ENCODE assay signal across 1 cellular context in genomic region chr20:62929051-62929538, GRCh38.
TF ChIP-seq lines count a peak whose summit lies in the region.

No MANE protein-coding gene starts in this region.

TF ChIP-seq in HepG2, 621 proteins besides CTCF, POLR2A, EP300 and RAD21 (continued from another document and continues in another):
- TF ChIP-seq THAP9 (CRISPR knock-in tag; IDR thresholded peaks at IDR 0.05; ENCODE audit: borderline replicate concordance), result no peak
- TF ChIP-seq HDAC2 (CRISPR knock-in tag; IDR thresholded peaks at IDR 0.05), result no peak
- TF ChIP-seq PAX8 (CRISPR knock-in tag; IDR thresholded peaks at IDR 0.05; ENCODE audit: borderline replicate concordance), result no peak
- no peak for TF ChIP-seq HOXA5 (CRISPR knock-in tag; IDR thresholded peaks at IDR 0.05)
- no peak for TF ChIP-seq SOX13 (IDR thresholded peaks at IDR 0.05)
- peak in 1 of 2 experiments; percentile 15; a peak in 1 of 4 replicates for TF ChIP-seq SOX13 (CRISPR knock-in tag; conservative IDR thresholded peaks at IDR 0.05 in 1 of 2, IDR thresholded peaks at IDR 0.05 in 1 of 2)
- no peak for TF ChIP-seq CBX2 (IDR thresholded peaks at IDR 0.05; ENCODE audit: low read depth, low read length)
- no peak for TF ChIP-seq CBX2 (CRISPR knock-in tag; IDR thresholded peaks at IDR 0.05; ENCODE audit: low read depth)
- no peak for TF ChIP-seq FOXK2 (IDR thresholded peaks at IDR 0.05)
- TF ChIP-seq RARA (CRISPR knock-in tag; IDR thresholded peaks at IDR 0.05), result peak; percentile 55; the same call in 1 of the 2 replicates
- no peak for TF ChIP-seq HOXA9 (CRISPR knock-in tag; IDR thresholded peaks at IDR 0.05; ENCODE audit: borderline replicate concordance)
- TF ChIP-seq ZNF572 (CRISPR knock-in tag; IDR thresholded peaks at IDR 0.05), result no peak
- TF ChIP-seq DMTF1 (CRISPR knock-in tag; IDR thresholded peaks at IDR 0.05), result no peak
- no peak for TF ChIP-seq ZSCAN5A (CRISPR knock-in tag; IDR thresholded peaks at IDR 0.05; ENCODE audit: borderline replicate concordance)
- no peak for TF ChIP-seq ZNF670 (CRISPR knock-in tag; IDR thresholded peaks at IDR 0.05; ENCODE audit: borderline replicate concordance)
- no peak for TF ChIP-seq RELA (CRISPR knock-in tag; IDR thresholded peaks at IDR 0.05)
- no peak for TF ChIP-seq SETDB1 (CRISPR knock-in tag; IDR thresholded peaks at IDR 0.05; ENCODE audit: borderline replicate concordance)
- 0 out of 2 replicates have a peak, but pooled peaks have one; percentile 38 for TF ChIP-seq HNF1B (CRISPR knock-in tag; IDR thresholded peaks at IDR 0.05)
- 0 out of 2 replicates have a peak, but pooled peaks have one; percentile 23 for TF ChIP-seq GATAD2A (CRISPR knock-in tag; IDR thresholded peaks at IDR 0.05)
- TF ChIP-seq NKX3-1 (CRISPR knock-in tag; IDR thresholded peaks at IDR 0.05), result no peak
- no peak for TF ChIP-seq ZNF557 (CRISPR knock-in tag; IDR thresholded peaks at IDR 0.05)
- no peak for TF ChIP-seq ZNF331 (CRISPR knock-in tag; IDR thresholded peaks at IDR 0.05)
- no peak for TF ChIP-seq SPEN (CRISPR knock-in tag; IDR thresholded peaks at IDR 0.05; ENCODE audit: low read depth)
- peak; percentile 66 for TF ChIP-seq SAP130 (CRISPR knock-in tag; IDR thresholded peaks at IDR 0.05; ENCODE audit: low read depth)
- TF ChIP-seq ZNF761 (CRISPR knock-in tag; conservative IDR thresholded peaks at IDR 0.05), result no peak
- no peak for TF ChIP-seq MTA3 (CRISPR knock-in tag; IDR thresholded peaks at IDR 0.05)
- TF ChIP-seq SAFB2 (CRISPR knock-in tag; IDR thresholded peaks at IDR 0.05; ENCODE audit: borderline replicate concordance, low read depth), result no peak
- no peak; the same call in 1 of the 2 replicates for TF ChIP-seq POLR2G (IDR thresholded peaks at IDR 0.05; ENCODE audit: low read depth, low read length)
- no peak for TF ChIP-seq ESRRA (CRISPR knock-in tag; IDR thresholded peaks at IDR 0.05; ENCODE audit: low read depth)
- TF ChIP-seq NR2F2 (IDR thresholded peaks at IDR 0.05; ENCODE audit: borderline replicate concordance, low read depth), result no peak
- no peak for TF ChIP-seq NPAS2 (CRISPR knock-in tag; IDR thresholded peaks at IDR 0.05; ENCODE audit: borderline replicate concordance)
- TF ChIP-seq ZNF724P (CRISPR knock-in tag; IDR thresholded peaks at IDR 0.05; ENCODE audit: borderline replicate concordance), result no peak
- TF ChIP-seq ZNF431 (CRISPR knock-in tag; IDR thresholded peaks at IDR 0.05; ENCODE audit: borderline replicate concordance, low read depth), result no peak
- TF ChIP-seq BHLHE40 (IDR thresholded peaks at IDR 0.05; ENCODE audit: low read length), result no peak
- TF ChIP-seq SOX5 (CRISPR knock-in tag; IDR thresholded peaks at IDR 0.05; ENCODE audit: borderline replicate concordance), result 0 out of 2 replicates have a peak, but pooled peaks have one; percentile 29
- TF ChIP-seq RXRA (CRISPR knock-in tag; IDR thresholded peaks at IDR 0.05), result peak; percentile 20; the same call in 1 of the 2 replicates
- TF ChIP-seq ZNF251 (CRISPR knock-in tag; IDR thresholded peaks at IDR 0.05), result no peak
- TF ChIP-seq ZNF713 (CRISPR knock-in tag; IDR thresholded peaks at IDR 0.05), result no peak
- TF ChIP-seq ZBTB7B (CRISPR knock-in tag; IDR thresholded peaks at IDR 0.05), result no peak; the same call in 1 of the 2 replicates
- no peak for TF ChIP-seq ZBTB39 (CRISPR knock-in tag; IDR thresholded peaks at IDR 0.05)
- TF ChIP-seq HNRNPH1 (optimal IDR thresholded peaks at IDR 0.05; ENCODE audit: low read depth, low read length), result no peak
- no peak for TF ChIP-seq TFDP1 (CRISPR knock-in tag; IDR thresholded peaks at IDR 0.05; ENCODE audit: borderline replicate concordance)
- TF ChIP-seq SSRP1 (CRISPR knock-in tag; IDR thresholded peaks at IDR 0.05), result no peak
- TF ChIP-seq FOXA1 (IDR thresholded peaks at IDR 0.05), result no peak
- TF ChIP-seq FOXA1 (CRISPR knock-in tag; IDR thresholded peaks at IDR 0.05), result no peak
- TF ChIP-seq ZNF503 (CRISPR knock-in tag; IDR thresholded peaks at IDR 0.05), result no peak
- no peak for TF ChIP-seq SIX1 (CRISPR knock-in tag; IDR thresholded peaks at IDR 0.05; ENCODE audit: borderline replicate concordance)
- no peak for TF ChIP-seq ZNF101 (CRISPR knock-in tag; IDR thresholded peaks at IDR 0.05; ENCODE audit: borderline replicate concordance, low read depth)
- TF ChIP-seq HMGXB3 (CRISPR knock-in tag; IDR thresholded peaks at IDR 0.05; ENCODE audit: borderline replicate concordance), result no peak
- no peak for TF ChIP-seq SOX6 (IDR thresholded peaks at IDR 0.05)
- TF ChIP-seq SOX6 (CRISPR knock-in tag; IDR thresholded peaks at IDR 0.05), result no peak
- TF ChIP-seq MBD4 (IDR thresholded peaks at IDR 0.05; ENCODE audit: borderline replicate concordance, low read length), result no peak
- no peak for TF ChIP-seq TBL1XR1 (IDR thresholded peaks at IDR 0.05; ENCODE audit: borderline replicate concordance, low read length, partially characterized antibody)
- no peak for TF ChIP-seq ZNF556 (CRISPR knock-in tag; IDR thresholded peaks at IDR 0.05; ENCODE audit: borderline replicate concordance)
- TF ChIP-seq ZNF747 (CRISPR knock-in tag; IDR thresholded peaks at IDR 0.05; ENCODE audit: borderline replicate concordance), result no peak
- TF ChIP-seq ZNF674 (CRISPR knock-in tag; IDR thresholded peaks at IDR 0.05; ENCODE audit: low read depth), result no peak
